Comparison of ENCODE assay signal across 11 cellular contexts in the genomic region with DNA sequence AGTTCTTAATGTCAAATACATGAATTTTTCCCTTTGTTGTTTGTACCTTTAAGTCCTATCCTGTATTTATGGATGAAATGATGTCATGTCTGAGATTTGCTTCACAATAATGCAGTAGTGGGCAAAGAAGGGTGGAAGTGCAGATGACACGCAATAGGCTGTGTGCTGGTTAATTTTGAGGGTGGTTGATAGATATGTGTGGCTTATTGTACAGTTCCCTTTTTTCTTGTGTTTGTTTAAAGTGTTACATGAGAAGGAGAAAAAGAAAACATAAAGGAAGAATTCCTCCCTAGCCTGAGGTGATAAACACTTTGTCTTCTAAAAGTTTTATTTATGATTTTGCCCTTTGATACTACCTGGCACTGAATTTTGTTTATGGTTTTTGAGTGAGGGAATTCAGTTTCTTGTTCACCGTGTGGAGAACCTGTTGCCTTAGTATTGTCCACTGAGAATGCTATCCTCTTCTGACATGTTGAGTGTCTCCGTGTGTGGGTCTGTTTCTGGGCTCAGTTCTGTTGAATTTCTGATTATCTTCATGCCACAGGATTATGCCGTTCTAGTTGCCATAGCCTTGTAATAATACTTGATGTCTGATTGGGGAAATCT. TPM values are rescaled to one million over a fixed set of nuclear protein-coding genes. Genes with fewer than 3 reads are reported as not detected.
A peak's percentile ranks its signal among the peaks of the same experiment; 100 is the strongest.
DNase-seq lines count a peak whose midpoint lies in the region; ATAC-seq and TF ChIP-seq lines count a peak whose summit lies in the region.
"Had no signal": no experiment of that assay in that cellular context is flagged by ENCODE, and none has a peak within 500 bp of the region (broad histone marks: within the 10 kb centered on the region; RNA-seq: fewer than 3 reads in every experiment).

No MANE protein-coding gene starts in this region.

- in situ Hi-C loops in transverse colon (cut with MboI; ENCODE audit: low pct_ligation_motif_present in 1 of 4, low pct_unique_long_range_greater_than_20kb in 1 of 4, low sequenced_read_pairs in 3 of 4): no loop called here

- H3K27me3 Mint-ChIP-seq in activated CD8-positive, alpha-beta memory T cell treated with anti-CD3 and anti-CD28 coated beads, Interleukin-2, amount 10 ng/mL, durations not matched to agents 7 days and 5 days: no peaks in the 10 kb centered on the region
- H3K27me3 Mint-ChIP-seq in glutamatergic neuron (ENCODE audit: unreplicated experiment): peaks cover 6% of the 10 kb centered on the region
- no peaks in the 10 kb centered on the region for H3K27me3 Mint-ChIP-seq in activated T-helper 2 cell treated with anti-CD3 and anti-CD28 coated beads, Interferon-gamma antibody, Interleukin-2, Interleukin-4, amounts not matched to agents 10 μg/mL and 5 μg/mL and 100 μg/mL, durations not matched to agents 14 hours and 24 hours and 36 hours (ENCODE audit: low read depth)

- TF ChIP-seq POLR2A in transverse colon (IDR thresholded peaks at IDR 0.05): no peak

- H3K9me3 ChIP-seq in RWPE2 (ENCODE audit: severe bottlenecking) (no peaks in the 10 kb centered on the region), transverse colon (no peaks in the 10 kb centered on the region)
- H3K9me3 ChIP-seq: SJCRH30 had no signal

- CTCF ChIA-PET in activated CD8-positive, alpha-beta memory T cell treated with anti-CD3 and anti-CD28 coated beads, Interleukin-2, amount 10 ng/mL, durations not matched to agents 7 days and 5 days (lab: Charles Lee): no interaction called here

- no peak for DNase-seq in activated CD8-positive, alpha-beta memory T cell treated with anti-CD3 and anti-CD28 coated beads, Interleukin-2, amount 10 ng/mL, durations not matched to agents 7 days and 5 days
- no peak for DNase-seq in activated CD8-positive, alpha-beta memory T cell treated with anti-CD3 and anti-CD28 coated beads for 24 hours
- no peak for DNase-seq in RWPE2 (ENCODE audit: low spot score)
- no peak for DNase-seq in left colon
- DNase-seq in transverse colon: no peak
- DNase-seq in DMS 273 treated with DMSO at 0.1 percent for 48 hours (lab: John Stamatoyannopoulos, UW): no peak
- no peak for DNase-seq in glutamatergic neuron
- DNase-seq in activated T-helper 2 cell treated with anti-CD3 and anti-CD28 coated beads, Interferon-gamma antibody, Interleukin-2, Interleukin-4, amounts not matched to agents 10 μg/mL and 5 μg/mL and 100 μg/mL, durations not matched to agents 14 hours and 24 hours and 36 hours (ENCODE audit: low spot score): no peak
- DNase-seq: activated CD4-positive, CD25-positive, alpha-beta regulatory T cell; NCI-H446; SJCRH30 had no signal

- no peak for TF ChIP-seq EP300 in transverse colon (IDR thresholded peaks at IDR 0.05; ENCODE audit: low read depth)

- intact Hi-C loops in left colon (cut with DNase I, micrococcal nuclease): loop anchor here in 1 of 2 donors (10.0 kb wide), 1 partner anchor 51 kb away; a partner anchor contains a TSS
- intact Hi-C loops in transverse colon (cut with DNase I; ENCODE audit: low total_unique reads): no loop called here
- intact Hi-C loops in activated T-helper 2 cell treated with anti-CD3 and anti-CD28 coated beads, Interferon-gamma antibody, Interleukin-2, Interleukin-4, amounts not matched to agents 10 μg/mL and 5 μg/mL and 100 μg/mL, durations not matched to agents 14 hours and 24 hours and 36 hours (cut with micrococcal nuclease): loop anchor here (2.0 kb wide), 2 partner anchors 43 to 53 kb away; a partner anchor contains a TSS

- H3K27ac ChIP-seq in RWPE2 (ENCODE audit: poor library complexity, severe bottlenecking): peak overlapping the region; percentile 56
- peak overlapping the region; percentile 36 to 64 (median 60) for H3K27ac ChIP-seq in transverse colon
- H3K27ac ChIP-seq: SJCRH30 had no signal

- TF ChIP-seq CTCF in RWPE2 (IDR thresholded peaks at IDR 0.05; ENCODE audit: poor library complexity, severe bottlenecking) (no peak), transverse colon (IDR thresholded peaks at IDR 0.05) (no peak), glutamatergic neuron (IDR thresholded peaks at IDR 0.05; ENCODE audit: partially characterized antibody, unreplicated experiment) (no peak)

- H3K4me3 ChIP-seq in RWPE2 (ENCODE audit: severe bottlenecking) (no peak overlapping the region), transverse colon (no peak overlapping the region)
- H3K4me3 ChIP-seq: SJCRH30 had no signal

- H3K36me3 Mint-ChIP-seq in activated CD8-positive, alpha-beta memory T cell treated with anti-CD3 and anti-CD28 coated beads, Interleukin-2, amount 10 ng/mL, durations not matched to agents 7 days and 5 days: peaks cover 47% of the 10 kb centered on the region
- H3K36me3 Mint-ChIP-seq in glutamatergic neuron (ENCODE audit: unreplicated experiment): peaks cover 4% of the 10 kb centered on the region
- peaks cover 74% of the 10 kb centered on the region for H3K36me3 Mint-ChIP-seq in activated T-helper 2 cell treated with anti-CD3 and anti-CD28 coated beads, Interferon-gamma antibody, Interleukin-2, Interleukin-4, amounts not matched to agents 10 μg/mL and 5 μg/mL and 100 μg/mL, durations not matched to agents 14 hours and 24 hours and 36 hours (ENCODE audit: low read depth)

- no peak for ATAC-seq in activated CD8-positive, alpha-beta memory T cell treated with anti-CD3 and anti-CD28 coated beads, Interleukin-2, amount 10 ng/mL, durations not matched to agents 7 days and 5 days
- no peak for ATAC-seq in RWPE2 (ENCODE audit: low read depth)
- ATAC-seq in left colon: peak; percentile 62

- H3K4me1 Mint-ChIP-seq in activated CD8-positive, alpha-beta memory T cell treated with anti-CD3 and anti-CD28 coated beads, Interleukin-2, amount 10 ng/mL, durations not matched to agents 7 days and 5 days: peaks cover 57% of the 10 kb centered on the region
- peaks cover 21% of the 10 kb centered on the region for H3K4me1 Mint-ChIP-seq in glutamatergic neuron (ENCODE audit: low read depth, unreplicated experiment)
- H3K4me1 Mint-ChIP-seq in activated T-helper 2 cell treated with anti-CD3 and anti-CD28 coated beads, Interferon-gamma antibody, Interleukin-2, Interleukin-4, amounts not matched to agents 10 μg/mL and 5 μg/mL and 100 μg/mL, durations not matched to agents 14 hours and 24 hours and 36 hours (ENCODE audit: low read depth): peaks cover 57% of the 10 kb centered on the region

- peaks cover 20% of the 10 kb centered on the region for H3K4me1 ChIP-seq in RWPE2 (ENCODE audit: insufficient read depth, poor library complexity, severe bottlenecking)
- H3K4me1 ChIP-seq in transverse colon: peaks cover 11 to 39% (median 25%) of the 10 kb centered on the region in 4 donors
- H3K4me1 ChIP-seq: SJCRH30 had no signal

- no peak overlapping the region for H3K4me3 Mint-ChIP-seq in activated CD8-positive, alpha-beta memory T cell treated with anti-CD3 and anti-CD28 coated beads, Interleukin-2, amount 10 ng/mL, durations not matched to agents 7 days and 5 days
- no peak overlapping the region for H3K4me3 Mint-ChIP-seq in glutamatergic neuron (ENCODE audit: unreplicated experiment)
- H3K4me3 Mint-ChIP-seq in activated T-helper 2 cell treated with anti-CD3 and anti-CD28 coated beads, Interferon-gamma antibody, Interleukin-2, Interleukin-4, amounts not matched to agents 10 μg/mL and 5 μg/mL and 100 μg/mL, durations not matched to agents 14 hours and 24 hours and 36 hours (ENCODE audit: low read depth): no peak overlapping the region

- H3K27me3 ChIP-seq in RWPE2 (ENCODE audit: insufficient read depth, poor library complexity, severe bottlenecking) (no peaks in the 10 kb centered on the region), transverse colon (no peaks in the 10 kb centered on the region)
- H3K27me3 ChIP-seq: SJCRH30 had no signal

- peak overlapping the region; percentile 30 for H3K27ac Mint-ChIP-seq in activated CD8-positive, alpha-beta memory T cell treated with anti-CD3 and anti-CD28 coated beads, Interleukin-2, amount 10 ng/mL, durations not matched to agents 7 days and 5 days
- no peak overlapping the region for H3K27ac Mint-ChIP-seq in glutamatergic neuron (ENCODE audit: unreplicated experiment)
- H3K27ac Mint-ChIP-seq in activated T-helper 2 cell treated with anti-CD3 and anti-CD28 coated beads, Interferon-gamma antibody, Interleukin-2, Interleukin-4, amounts not matched to agents 10 μg/mL and 5 μg/mL and 100 μg/mL, durations not matched to agents 14 hours and 24 hours and 36 hours: no peak overlapping the region

- 38 to 43% methylated on average over 4 of the region's 4 CpGs for WGBS in transverse colon (ENCODE audit: low coverage in 1 of 2), 2 donors

- H3K36me3 ChIP-seq in RWPE2 (ENCODE audit: low read depth) (peaks cover 42% of the 10 kb centered on the region), transverse colon (no peaks in the 10 kb centered on the region)

- H3K9me3 Mint-ChIP-seq in activated CD8-positive, alpha-beta memory T cell treated with anti-CD3 and anti-CD28 coated beads, Interleukin-2, amount 10 ng/mL, durations not matched to agents 7 days and 5 days (ENCODE audit: low read depth): no peaks in the 10 kb centered on the region
- peaks cover 4% of the 10 kb centered on the region for H3K9me3 Mint-ChIP-seq in glutamatergic neuron (ENCODE audit: unreplicated experiment)
- no peaks in the 10 kb centered on the region for H3K9me3 Mint-ChIP-seq in activated T-helper 2 cell treated with anti-CD3 and anti-CD28 coated beads, Interferon-gamma antibody, Interleukin-2, Interleukin-4, amounts not matched to agents 10 μg/mL and 5 μg/mL and 100 μg/mL, durations not matched to agents 14 hours and 24 hours and 36 hours

RNA-seq across cellular contexts. Expression of a gene that starts 52.2 kb away (rescaled TPM):
- 10 to 100 TPM; 36.2 to 41.2 TPM for total RNA-seq in activated CD8-positive, alpha-beta memory T cell treated with anti-CD3 and anti-CD28 coated beads, Interleukin-2, amount 10 ng/mL, durations not matched to agents 7 days and 5 days
- total RNA-seq in left colon (10 to 100 TPM; 65.8 to 93.3 TPM), transverse colon (100 to 1,000 TPM in 1 of 4 donors, 10 to 100 TPM in 3; 68.9 to 108 (median 86.4) TPM), glutamatergic neuron (ENCODE audit: unreplicated experiment) (24.2 TPM)
- total RNA-seq in activated T-helper 2 cell treated with anti-CD3 and anti-CD28 coated beads, Interferon-gamma antibody, Interleukin-2, Interleukin-4, amounts not matched to agents 10 μg/mL and 5 μg/mL and 100 μg/mL, durations not matched to agents 14 hours and 24 hours and 36 hours: 40.9 and 41.1 TPM in 2 replicates

RNA-seq across cellular contexts. Expression of a gene that starts 54.1 kb away (rescaled TPM):
- 100 to 1,000 TPM; 143 to 155 TPM for total RNA-seq in activated CD8-positive, alpha-beta memory T cell treated with anti-CD3 and anti-CD28 coated beads, Interleukin-2, amount 10 ng/mL, durations not matched to agents 7 days and 5 days
- total RNA-seq in left colon (100 to 1,000 TPM; 179 to 214 TPM), transverse colon (100 to 1,000 TPM; 122 to 244 (median 180) TPM), glutamatergic neuron (ENCODE audit: unreplicated experiment) (32.3 TPM)
- total RNA-seq in activated T-helper 2 cell treated with anti-CD3 and anti-CD28 coated beads, Interferon-gamma antibody, Interleukin-2, Interleukin-4, amounts not matched to agents 10 μg/mL and 5 μg/mL and 100 μg/mL, durations not matched to agents 14 hours and 24 hours and 36 hours: 163 and 166 TPM in 2 replicates
